Comparison of ENCODE assay signal across 1 cellular context in the genomic region with DNA sequence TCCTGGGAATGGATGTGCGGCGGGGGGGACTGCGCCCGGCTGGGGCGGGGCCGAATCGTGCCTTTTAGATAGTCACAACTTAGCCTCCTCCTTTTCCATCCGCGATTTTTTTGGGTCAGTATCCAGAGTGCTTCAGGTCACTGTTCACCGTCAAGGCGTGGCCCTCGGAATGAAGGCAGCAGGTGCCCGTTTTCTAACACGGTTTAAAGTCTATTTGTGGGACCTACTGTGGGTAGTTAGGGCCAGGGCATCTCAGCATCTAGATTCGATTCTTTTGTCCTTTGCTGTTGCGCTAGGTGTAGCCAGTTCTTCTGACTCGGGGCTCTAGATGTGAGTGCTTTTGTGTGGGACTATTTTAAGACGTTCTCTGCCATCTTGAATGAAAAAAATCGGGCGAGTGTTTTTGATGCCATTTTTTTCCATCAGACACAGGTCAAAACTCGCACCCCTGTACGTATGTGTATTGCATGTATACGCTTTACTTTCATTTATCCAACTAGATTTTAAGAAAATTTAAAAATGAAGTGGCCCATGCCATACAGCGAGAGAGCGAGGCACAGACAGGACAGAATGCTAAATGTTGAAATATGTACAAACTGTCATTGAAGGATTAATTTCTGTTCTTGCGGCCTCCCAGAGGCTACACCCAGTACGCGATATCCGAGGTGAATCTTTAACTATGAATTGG.
TF ChIP-seq lines count a peak whose summit lies in the region.

No MANE protein-coding gene starts in this region.

TF ChIP-seq in HepG2, 621 proteins besides CTCF, POLR2A, EP300 and RAD21 (continued from another document and continues in another):
- TF ChIP-seq, protein P1, sequence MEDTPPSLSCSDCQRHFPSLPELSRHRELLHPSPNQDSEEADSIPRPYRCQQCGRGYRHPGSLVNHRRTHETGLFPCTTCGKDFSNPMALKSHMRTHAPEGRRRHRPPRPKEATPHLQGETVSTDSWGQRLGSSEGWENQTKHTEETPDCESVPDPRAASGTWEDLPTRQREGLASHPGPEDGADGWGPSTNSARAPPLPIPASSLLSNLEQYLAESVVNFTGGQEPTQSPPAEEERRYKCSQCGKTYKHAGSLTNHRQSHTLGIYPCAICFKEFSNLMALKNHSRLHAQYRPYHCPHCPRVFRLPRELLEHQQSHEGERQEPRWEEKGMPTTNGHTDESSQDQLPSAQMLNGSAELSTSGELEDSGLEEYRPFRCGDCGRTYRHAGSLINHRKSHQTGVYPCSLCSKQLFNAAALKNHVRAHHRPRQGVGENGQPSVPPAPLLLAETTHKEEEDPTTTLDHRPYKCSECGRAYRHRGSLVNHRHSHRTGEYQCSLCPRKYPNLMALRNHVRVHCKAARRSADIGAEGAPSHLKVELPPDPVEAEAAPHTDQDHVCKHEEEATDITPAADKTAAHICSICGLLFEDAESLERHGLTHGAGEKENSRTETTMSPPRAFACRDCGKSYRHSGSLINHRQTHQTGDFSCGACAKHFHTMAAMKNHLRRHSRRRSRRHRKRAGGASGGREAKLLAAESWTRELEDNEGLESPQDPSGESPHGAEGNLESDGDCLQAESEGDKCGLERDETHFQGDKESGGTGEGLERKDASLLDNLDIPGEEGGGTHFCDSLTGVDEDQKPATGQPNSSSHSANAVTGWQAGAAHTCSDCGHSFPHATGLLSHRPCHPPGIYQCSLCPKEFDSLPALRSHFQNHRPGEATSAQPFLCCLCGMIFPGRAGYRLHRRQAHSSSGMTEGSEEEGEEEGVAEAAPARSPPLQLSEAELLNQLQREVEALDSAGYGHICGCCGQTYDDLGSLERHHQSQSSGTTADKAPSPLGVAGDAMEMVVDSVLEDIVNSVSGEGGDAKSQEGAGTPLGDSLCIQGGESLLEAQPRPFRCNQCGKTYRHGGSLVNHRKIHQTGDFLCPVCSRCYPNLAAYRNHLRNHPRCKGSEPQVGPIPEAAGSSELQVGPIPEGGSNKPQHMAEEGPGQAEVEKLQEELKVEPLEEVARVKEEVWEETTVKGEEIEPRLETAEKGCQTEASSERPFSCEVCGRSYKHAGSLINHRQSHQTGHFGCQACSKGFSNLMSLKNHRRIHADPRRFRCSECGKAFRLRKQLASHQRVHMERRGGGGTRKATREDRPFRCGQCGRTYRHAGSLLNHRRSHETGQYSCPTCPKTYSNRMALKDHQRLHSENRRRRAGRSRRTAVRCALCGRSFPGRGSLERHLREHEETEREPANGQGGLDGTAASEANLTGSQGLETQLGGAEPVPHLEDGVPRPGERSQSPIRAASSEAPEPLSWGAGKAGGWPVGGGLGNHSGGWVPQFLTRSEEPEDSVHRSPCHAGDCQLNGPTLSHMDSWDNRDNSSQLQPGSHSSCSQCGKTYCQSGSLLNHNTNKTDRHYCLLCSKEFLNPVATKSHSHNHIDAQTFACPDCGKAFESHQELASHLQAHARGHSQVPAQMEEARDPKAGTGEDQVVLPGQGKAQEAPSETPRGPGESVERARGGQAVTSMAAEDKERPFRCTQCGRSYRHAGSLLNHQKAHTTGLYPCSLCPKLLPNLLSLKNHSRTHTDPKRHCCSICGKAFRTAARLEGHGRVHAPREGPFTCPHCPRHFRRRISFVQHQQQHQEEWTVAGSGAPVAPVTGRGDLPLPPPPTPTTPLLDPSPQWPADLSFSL (CRISPR knock-in tag; IDR thresholded peaks at IDR 0.05), result 0 out of 2 replicates have a peak, but pooled peaks have one; percentile 15
- TF ChIP-seq GATA4 (IDR thresholded peaks at IDR 0.05; ENCODE audit: borderline replicate concordance, low read depth) (no peak), CC2D1A (CRISPR knock-in tag; IDR thresholded peaks at IDR 0.05) (no peak), ZNF232 (CRISPR knock-in tag; IDR thresholded peaks at IDR 0.05; ENCODE audit: borderline replicate concordance) (no peak), ZNF432 (CRISPR knock-in tag; IDR thresholded peaks at IDR 0.05; ENCODE audit: borderline replicate concordance) (no peak), RFX5 (IDR thresholded peaks at IDR 0.05; ENCODE audit: low read depth, low read length) (no peak), ZNF605 (CRISPR knock-in tag; IDR thresholded peaks at IDR 0.05) (peak; percentile 10), CBFB (CRISPR knock-in tag; IDR thresholded peaks at IDR 0.05) (no peak), YEATS4 (CRISPR knock-in tag; IDR thresholded peaks at IDR 0.05; ENCODE audit: borderline replicate concordance) (no peak), MED13 (CRISPR knock-in tag; IDR thresholded peaks at IDR 0.05) (no peak), ZNF747 (CRISPR knock-in tag; IDR thresholded peaks at IDR 0.05; ENCODE audit: borderline replicate concordance) (0 out of 2 replicates have a peak, but pooled peaks have one; percentile 32), ZKSCAN1 (IDR thresholded peaks at IDR 0.05; ENCODE audit: low read length) (peak; percentile 67), PAX8 (CRISPR knock-in tag; IDR thresholded peaks at IDR 0.05; ENCODE audit: borderline replicate concordance) (no peak), PLRG1 (conservative IDR thresholded peaks at IDR 0.05) (no peak), ZFP1 (CRISPR knock-in tag; IDR thresholded peaks at IDR 0.05) (no peak), WIZ (CRISPR knock-in tag; IDR thresholded peaks at IDR 0.05) (no peak), NKX3-1 (CRISPR knock-in tag; IDR thresholded peaks at IDR 0.05) (no peak), TCF7 (IDR thresholded peaks at IDR 0.05; ENCODE audit: low read depth) (no peak), ZNF777 (CRISPR knock-in tag; IDR thresholded peaks at IDR 0.05) (no peak), SMC3 (IDR thresholded peaks at IDR 0.05; ENCODE audit: low read length) (no peak), ZNF124 (CRISPR knock-in tag; IDR thresholded peaks at IDR 0.05) (no peak), NFE2 (CRISPR knock-in tag; IDR thresholded peaks at IDR 0.05) (no peak), ZNF614 (CRISPR knock-in tag; IDR thresholded peaks at IDR 0.05; ENCODE audit: borderline replicate concordance) (no peak), HNRNPL (IDR thresholded peaks at IDR 0.05; ENCODE audit: low read depth, low read length) (no peak), RCOR2 (CRISPR knock-in tag; IDR thresholded peaks at IDR 0.05) (no peak), ZNF558 (CRISPR knock-in tag; IDR thresholded peaks at IDR 0.05; ENCODE audit: borderline replicate concordance) (no peak; the same call in 1 of the 2 replicates), CENPX (CRISPR knock-in tag; IDR thresholded peaks at IDR 0.05) (no peak), KLF9 (CRISPR knock-in tag; IDR thresholded peaks at IDR 0.05; ENCODE audit: low read depth) (no peak), RNF2 (conservative IDR thresholded peaks at IDR 0.05; ENCODE audit: low read depth) (no peak), CHCHD3 (CRISPR knock-in tag; IDR thresholded peaks at IDR 0.05) (no peak; the same call in 1 of the 2 replicates), JDP2 (CRISPR knock-in tag; IDR thresholded peaks at IDR 0.05; ENCODE audit: borderline replicate concordance) (no peak)
- TF ChIP-seq, protein P2, sequence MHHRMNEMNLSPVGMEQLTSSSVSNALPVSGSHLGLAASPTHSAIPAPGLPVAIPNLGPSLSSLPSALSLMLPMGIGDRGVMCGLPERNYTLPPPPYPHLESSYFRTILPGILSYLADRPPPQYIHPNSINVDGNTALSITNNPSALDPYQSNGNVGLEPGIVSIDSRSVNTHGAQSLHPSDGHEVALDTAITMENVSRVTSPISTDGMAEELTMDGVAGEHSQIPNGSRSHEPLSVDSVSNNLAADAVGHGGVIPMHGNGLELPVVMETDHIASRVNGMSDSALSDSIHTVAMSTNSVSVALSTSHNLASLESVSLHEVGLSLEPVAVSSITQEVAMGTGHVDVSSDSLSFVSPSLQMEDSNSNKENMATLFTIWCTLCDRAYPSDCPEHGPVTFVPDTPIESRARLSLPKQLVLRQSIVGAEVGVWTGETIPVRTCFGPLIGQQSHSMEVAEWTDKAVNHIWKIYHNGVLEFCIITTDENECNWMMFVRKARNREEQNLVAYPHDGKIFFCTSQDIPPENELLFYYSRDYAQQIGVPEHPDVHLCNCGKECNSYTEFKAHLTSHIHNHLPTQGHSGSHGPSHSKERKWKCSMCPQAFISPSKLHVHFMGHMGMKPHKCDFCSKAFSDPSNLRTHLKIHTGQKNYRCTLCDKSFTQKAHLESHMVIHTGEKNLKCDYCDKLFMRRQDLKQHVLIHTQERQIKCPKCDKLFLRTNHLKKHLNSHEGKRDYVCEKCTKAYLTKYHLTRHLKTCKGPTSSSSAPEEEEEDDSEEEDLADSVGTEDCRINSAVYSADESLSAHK (CRISPR knock-in tag; IDR thresholded peaks at IDR 0.05; ENCODE audit: borderline replicate concordance), result no peak
- TF ChIP-seq, protein P3, sequence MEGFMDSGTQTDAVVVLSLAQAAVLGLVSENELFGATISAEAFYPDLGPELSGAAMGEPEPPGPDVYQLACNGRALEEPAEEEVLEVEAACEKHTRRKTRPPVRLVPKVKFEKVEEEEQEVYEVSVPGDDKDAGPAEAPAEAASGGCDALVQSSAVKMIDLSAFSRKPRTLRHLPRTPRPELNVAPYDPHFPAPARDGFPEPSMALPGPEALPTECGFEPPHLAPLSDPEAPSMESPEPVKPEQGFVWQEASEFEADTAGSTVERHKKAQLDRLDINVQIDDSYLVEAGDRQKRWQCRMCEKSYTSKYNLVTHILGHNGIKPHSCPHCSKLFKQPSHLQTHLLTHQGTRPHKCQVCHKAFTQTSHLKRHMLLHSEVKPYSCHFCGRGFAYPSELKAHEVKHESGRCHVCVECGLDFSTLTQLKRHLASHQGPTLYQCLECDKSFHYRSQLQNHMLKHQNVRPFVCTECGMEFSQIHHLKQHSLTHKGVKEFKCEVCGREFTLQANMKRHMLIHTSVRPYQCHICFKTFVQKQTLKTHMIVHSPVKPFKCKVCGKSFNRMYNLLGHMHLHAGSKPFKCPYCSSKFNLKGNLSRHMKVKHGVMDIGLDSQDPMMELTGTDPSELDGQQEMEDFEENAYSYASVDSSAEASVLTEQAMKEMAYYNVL (CRISPR knock-in tag; IDR thresholded peaks at IDR 0.05; ENCODE audit: borderline replicate concordance), result no peak
- TF ChIP-seq, protein P4, sequence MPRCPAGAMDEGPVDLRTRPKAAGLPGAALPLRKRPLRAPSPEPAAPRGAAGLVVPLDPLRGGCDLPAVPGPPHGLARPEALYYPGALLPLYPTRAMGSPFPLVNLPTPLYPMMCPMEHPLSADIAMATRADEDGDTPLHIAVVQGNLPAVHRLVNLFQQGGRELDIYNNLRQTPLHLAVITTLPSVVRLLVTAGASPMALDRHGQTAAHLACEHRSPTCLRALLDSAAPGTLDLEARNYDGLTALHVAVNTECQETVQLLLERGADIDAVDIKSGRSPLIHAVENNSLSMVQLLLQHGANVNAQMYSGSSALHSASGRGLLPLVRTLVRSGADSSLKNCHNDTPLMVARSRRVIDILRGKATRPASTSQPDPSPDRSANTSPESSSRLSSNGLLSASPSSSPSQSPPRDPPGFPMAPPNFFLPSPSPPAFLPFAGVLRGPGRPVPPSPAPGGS (CRISPR knock-in tag; IDR thresholded peaks at IDR 0.05), result 0 out of 2 replicates have a peak, but pooled peaks have one; percentile 2
- TF ChIP-seq, protein P5, sequence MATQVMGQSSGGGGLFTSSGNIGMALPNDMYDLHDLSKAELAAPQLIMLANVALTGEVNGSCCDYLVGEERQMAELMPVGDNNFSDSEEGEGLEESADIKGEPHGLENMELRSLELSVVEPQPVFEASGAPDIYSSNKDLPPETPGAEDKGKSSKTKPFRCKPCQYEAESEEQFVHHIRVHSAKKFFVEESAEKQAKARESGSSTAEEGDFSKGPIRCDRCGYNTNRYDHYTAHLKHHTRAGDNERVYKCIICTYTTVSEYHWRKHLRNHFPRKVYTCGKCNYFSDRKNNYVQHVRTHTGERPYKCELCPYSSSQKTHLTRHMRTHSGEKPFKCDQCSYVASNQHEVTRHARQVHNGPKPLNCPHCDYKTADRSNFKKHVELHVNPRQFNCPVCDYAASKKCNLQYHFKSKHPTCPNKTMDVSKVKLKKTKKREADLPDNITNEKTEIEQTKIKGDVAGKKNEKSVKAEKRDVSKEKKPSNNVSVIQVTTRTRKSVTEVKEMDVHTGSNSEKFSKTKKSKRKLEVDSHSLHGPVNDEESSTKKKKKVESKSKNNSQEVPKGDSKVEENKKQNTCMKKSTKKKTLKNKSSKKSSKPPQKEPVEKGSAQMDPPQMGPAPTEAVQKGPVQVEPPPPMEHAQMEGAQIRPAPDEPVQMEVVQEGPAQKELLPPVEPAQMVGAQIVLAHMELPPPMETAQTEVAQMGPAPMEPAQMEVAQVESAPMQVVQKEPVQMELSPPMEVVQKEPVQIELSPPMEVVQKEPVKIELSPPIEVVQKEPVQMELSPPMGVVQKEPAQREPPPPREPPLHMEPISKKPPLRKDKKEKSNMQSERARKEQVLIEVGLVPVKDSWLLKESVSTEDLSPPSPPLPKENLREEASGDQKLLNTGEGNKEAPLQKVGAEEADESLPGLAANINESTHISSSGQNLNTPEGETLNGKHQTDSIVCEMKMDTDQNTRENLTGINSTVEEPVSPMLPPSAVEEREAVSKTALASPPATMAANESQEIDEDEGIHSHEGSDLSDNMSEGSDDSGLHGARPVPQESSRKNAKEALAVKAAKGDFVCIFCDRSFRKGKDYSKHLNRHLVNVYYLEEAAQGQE (IDR thresholded peaks at IDR 0.05; ENCODE audit: borderline replicate concordance in 1 of 2, low read depth in 1 of 2, low read length in 2 of 2), result no peak
- TF ChIP-seq, protein P6, sequence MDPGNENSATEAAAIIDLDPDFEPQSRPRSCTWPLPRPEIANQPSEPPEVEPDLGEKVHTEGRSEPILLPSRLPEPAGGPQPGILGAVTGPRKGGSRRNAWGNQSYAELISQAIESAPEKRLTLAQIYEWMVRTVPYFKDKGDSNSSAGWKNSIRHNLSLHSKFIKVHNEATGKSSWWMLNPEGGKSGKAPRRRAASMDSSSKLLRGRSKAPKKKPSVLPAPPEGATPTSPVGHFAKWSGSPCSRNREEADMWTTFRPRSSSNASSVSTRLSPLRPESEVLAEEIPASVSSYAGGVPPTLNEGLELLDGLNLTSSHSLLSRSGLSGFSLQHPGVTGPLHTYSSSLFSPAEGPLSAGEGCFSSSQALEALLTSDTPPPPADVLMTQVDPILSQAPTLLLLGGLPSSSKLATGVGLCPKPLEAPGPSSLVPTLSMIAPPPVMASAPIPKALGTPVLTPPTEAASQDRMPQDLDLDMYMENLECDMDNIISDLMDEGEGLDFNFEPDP (CRISPR knock-in tag; conservative IDR thresholded peaks at IDR 0.05), result 0 out of 2 replicates have a peak, but pooled peaks have one; percentile 67
- TF ChIP-seq, protein P7, sequence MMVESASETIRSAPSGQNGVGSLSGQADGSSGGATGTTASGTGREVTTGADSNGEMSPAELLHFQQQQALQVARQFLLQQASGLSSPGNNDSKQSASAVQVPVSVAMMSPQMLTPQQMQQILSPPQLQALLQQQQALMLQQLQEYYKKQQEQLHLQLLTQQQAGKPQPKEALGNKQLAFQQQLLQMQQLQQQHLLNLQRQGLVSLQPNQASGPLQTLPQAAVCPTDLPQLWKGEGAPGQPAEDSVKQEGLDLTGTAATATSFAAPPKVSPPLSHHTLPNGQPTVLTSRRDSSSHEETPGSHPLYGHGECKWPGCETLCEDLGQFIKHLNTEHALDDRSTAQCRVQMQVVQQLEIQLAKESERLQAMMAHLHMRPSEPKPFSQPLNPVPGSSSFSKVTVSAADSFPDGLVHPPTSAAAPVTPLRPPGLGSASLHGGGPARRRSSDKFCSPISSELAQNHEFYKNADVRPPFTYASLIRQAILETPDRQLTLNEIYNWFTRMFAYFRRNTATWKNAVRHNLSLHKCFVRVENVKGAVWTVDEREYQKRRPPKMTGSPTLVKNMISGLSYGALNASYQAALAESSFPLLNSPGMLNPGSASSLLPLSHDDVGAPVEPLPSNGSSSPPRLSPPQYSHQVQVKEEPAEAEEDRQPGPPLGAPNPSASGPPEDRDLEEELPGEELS (CRISPR knock-in tag; IDR thresholded peaks at IDR 0.05), result no peak
